ENCODE assay signal across 21 cellular contexts in genomic region chr16:15708997-15709396, GRCh38.
"Had no signal": no experiment of that assay in that cellular context is flagged by ENCODE, and none has a peak within 500 bp of the region (broad histone marks: within the 10 kb centered on the region; RNA-seq: fewer than 3 reads in every experiment).

No MANE protein-coding gene starts in this region.

- H3K9me3 ChIP-seq: colonic mucosa, heart right ventricle, left lung, lower lobe of right lung, mucosa of descending colon had no signal

- H3K36me3 ChIP-seq: colonic mucosa had no signal

- H3K4me3 ChIP-seq: colonic mucosa, heart right ventricle, left lung, lower lobe of right lung, mucosa of descending colon had no signal

- H3K4me1 Mint-ChIP-seq: endodermal cell, mesothelial cell of epicardium had no signal

- H3K4me1 ChIP-seq: colonic mucosa, foreskin keratinocyte, left lung had no signal

- H3K27me3 ChIP-seq: colonic mucosa, foreskin keratinocyte, heart right ventricle, left lung had no signal

- H3K27ac ChIP-seq: colonic mucosa, epithelial cell of prostate, foreskin keratinocyte, heart right ventricle, left lung, lower lobe of right lung had no signal

- ATAC-seq: effector memory CD8-positive, alpha-beta T cell; esophagus mucosa; foreskin keratinocyte; heart right ventricle; left cardiac atrium; left ventricle myocardium superior; mucosa of descending colon had no signal

- H3K27ac Mint-ChIP-seq: dendritic cell treated with granulocyte-macrophage colony-stimulating factor and Interleukin-4, amounts not matched to agents 40 ng/mL and 50 ng/mL, for 4 days; effector memory CD8-positive, alpha-beta T cell; endodermal cell; mesothelial cell of epicardium had no signal

- H3K4me3 Mint-ChIP-seq: dendritic cell treated with granulocyte-macrophage colony-stimulating factor and Interleukin-4, amounts not matched to agents 40 ng/mL and 50 ng/mL, for 4 days; effector memory CD8-positive, alpha-beta T cell; endodermal cell; mesothelial cell of epicardium had no signal

- DNase-seq: colonic mucosa; cortex of kidney; effector CD8-positive, alpha-beta T cell; effector memory CD8-positive, alpha-beta T cell; endodermal cell; erythroblast; foreskin keratinocyte; glutamatergic neuron; head of caudate nucleus; heart right ventricle; hippocampal formation; left cardiac atrium; left ventricle myocardium superior; lower lobe of right lung; mesenchymal stem cell; mucosa of descending colon had no signal

- H3K9me3 Mint-ChIP-seq: dendritic cell treated with granulocyte-macrophage colony-stimulating factor and Interleukin-4, amounts not matched to agents 40 ng/mL and 50 ng/mL, for 4 days; effector memory CD8-positive, alpha-beta T cell; endodermal cell; mesothelial cell of epicardium had no signal

- H3K27me3 Mint-ChIP-seq: dendritic cell treated with granulocyte-macrophage colony-stimulating factor and Interleukin-4, amounts not matched to agents 40 ng/mL and 50 ng/mL, for 4 days; effector memory CD8-positive, alpha-beta T cell had no signal
